ENCODE assay signal across 19 cellular contexts in the genomic region with DNA sequence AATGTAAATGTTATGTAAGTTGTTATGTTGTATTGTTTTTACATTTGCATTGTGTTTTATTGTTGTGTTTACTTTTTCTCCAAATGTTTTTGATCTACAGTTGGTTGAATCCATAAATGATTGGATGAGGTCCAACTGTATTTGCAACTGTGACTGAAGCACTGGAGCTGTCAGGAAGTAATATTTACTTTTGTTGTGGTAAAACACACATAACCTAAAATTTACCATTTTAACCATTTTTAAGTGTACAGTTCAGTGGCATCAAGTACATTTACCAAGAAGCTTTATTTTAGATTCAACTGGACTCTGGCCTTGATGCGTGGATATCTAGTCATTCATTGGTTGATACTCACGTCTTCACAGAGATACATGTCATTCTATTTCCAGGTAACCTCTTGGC.
"Had no signal": no experiment of that assay in that cellular context is flagged by ENCODE, and none has a peak within 500 bp of the region (broad histone marks: within the 10 kb centered on the region; RNA-seq: fewer than 3 reads in every experiment).

No MANE protein-coding gene starts in this region.

- H3K9me3 Mint-ChIP-seq: activated CD4-positive, alpha-beta memory T cell treated with anti-CD3 and anti-CD28 coated beads for 36 hours; activated naive CD8-positive, alpha-beta T cell treated with anti-CD3 and anti-CD28 coated beads, Interleukin-2, amount 50 U/mL, for 24 hours; activated T-cell treated with anti-CD3 and anti-CD28 coated beads, Interleukin-2, amount 50 U/mL, for 72 hours; brain; naive thymus-derived CD8-positive, alpha-beta T cell; T-helper 1 cell treated with Interleukin-12 subunit alpha and Interleukin-12 subunit beta and Interleukin-4 antibody, amounts not matched to agents 30 μg/mL and 1 μg/mL, for 36 hours had no signal

- H3K36me3 ChIP-seq: right atrium auricular region had no signal

- FAIRE-seq: keratinocyte, urothelium cell line had no signal

- DNase-seq: activated CD4-positive, alpha-beta memory T cell treated with anti-CD3 and anti-CD28 coated beads for 36 hours; activated CD4-positive, alpha-beta T cell treated with anti-CD3 and anti-CD28 coated beads for 48 hours; activated effector memory CD4-positive, alpha-beta T cell treated with anti-CD3 and anti-CD28 coated beads, Interleukin-2, amount 50 U/mL, for 16 hours; activated naive CD4-positive, alpha-beta T cell treated with anti-CD3 and anti-CD28 coated beads, Interleukin-2, amount 50 U/mL, for 16 hours; activated naive CD8-positive, alpha-beta T cell treated with anti-CD3 and anti-CD28 coated beads, Interleukin-2, amount 50 U/mL, for 24 hours; activated T-cell treated with anti-CD3 and anti-CD28 coated beads, Interleukin-2, amount 50 U/mL, for 72 hours; anterior cingulate cortex; effector CD8-positive, alpha-beta T cell; foreskin keratinocyte; naive thymus-derived CD8-positive, alpha-beta T cell; stimulated activated CD4-positive, alpha-beta T cell treated with anti-CD3 and anti-CD28 coated beads, Interleukin-4, amount 100 ng/mL, for 24 hours; stimulated activated naive CD4-positive, alpha-beta T cell treated with Interleukin-2 at 50 U/mL for 16 hours; T1000 had no signal

- H3K27me3 ChIP-seq: foreskin keratinocyte, right atrium auricular region had no signal

- H3K27ac Mint-ChIP-seq: activated CD4-positive, alpha-beta memory T cell treated with anti-CD3 and anti-CD28 coated beads for 36 hours; activated naive CD8-positive, alpha-beta T cell treated with anti-CD3 and anti-CD28 coated beads, Interleukin-2, amount 50 U/mL, for 24 hours; activated T-cell treated with anti-CD3 and anti-CD28 coated beads, Interleukin-2, amount 50 U/mL, for 72 hours; T-helper 1 cell treated with Interleukin-12 subunit alpha and Interleukin-12 subunit beta and Interleukin-4 antibody, amounts not matched to agents 30 μg/mL and 1 μg/mL, for 36 hours had no signal

- ATAC-seq: activated naive CD8-positive, alpha-beta T cell treated with anti-CD3 and anti-CD28 coated beads, Interleukin-2, amount 50 U/mL, for 24 hours; activated T-cell treated with anti-CD3 and anti-CD28 coated beads, Interleukin-2, amount 50 U/mL, for 72 hours; foreskin keratinocyte; naive thymus-derived CD8-positive, alpha-beta T cell had no signal

- H3K4me1 Mint-ChIP-seq: activated naive CD8-positive, alpha-beta T cell treated with anti-CD3 and anti-CD28 coated beads, Interleukin-2, amount 50 U/mL, for 24 hours had no signal

- H3K4me3 ChIP-seq: lung, right atrium auricular region had no signal

- H3K4me3 Mint-ChIP-seq: activated CD4-positive, alpha-beta memory T cell treated with anti-CD3 and anti-CD28 coated beads for 36 hours; activated naive CD8-positive, alpha-beta T cell treated with anti-CD3 and anti-CD28 coated beads, Interleukin-2, amount 50 U/mL, for 24 hours; activated T-cell treated with anti-CD3 and anti-CD28 coated beads, Interleukin-2, amount 50 U/mL, for 72 hours; brain; naive thymus-derived CD8-positive, alpha-beta T cell; T-helper 1 cell treated with Interleukin-12 subunit alpha and Interleukin-12 subunit beta and Interleukin-4 antibody, amounts not matched to agents 30 μg/mL and 1 μg/mL, for 36 hours had no signal

- H3K9me3 ChIP-seq: right atrium auricular region had no signal

- H3K27ac ChIP-seq: foreskin keratinocyte had no signal

- H3K27me3 Mint-ChIP-seq: activated CD4-positive, alpha-beta memory T cell treated with anti-CD3 and anti-CD28 coated beads for 36 hours; activated naive CD8-positive, alpha-beta T cell treated with anti-CD3 and anti-CD28 coated beads, Interleukin-2, amount 50 U/mL, for 24 hours; naive thymus-derived CD8-positive, alpha-beta T cell had no signal
